ENCODE assay signal across 8 cellular contexts in genomic region chr14:51989293-51990234, GRCh38. TPM values are rescaled to one million over a fixed set of nuclear protein-coding genes. Genes with fewer than 3 reads are reported as not detected.
DNase-seq lines count a peak whose midpoint lies in the region; ATAC-seq and TF ChIP-seq lines count a peak whose summit lies in the region.

RTRAF (plus strand) TSS chr14:51989546; CDS start chr14:51989640, 94 bp downstream.

- TF ChIP-seq CTCF in DOHH2 (IDR thresholded peaks at IDR 0.05; ENCODE audit: low read depth, low read length, poor library complexity, severe bottlenecking) (no peak), fibroblast of lung (conservative IDR thresholded peaks at IDR 0.05 in 1 of 2, IDR thresholded peaks at IDR 0.05 in 1 of 2; ENCODE audit: low read depth in 1 of 2, low read length in 2 of 2) (no peak), natural killer cell (IDR thresholded peaks at IDR 0.05) (no peak)

- no peaks in the 10 kb centered on the region for H4K20me1 ChIP-seq in DOHH2 (ENCODE audit: control insufficient read depth, insufficient read depth, low read depth, low read length)
- no peaks in the 10 kb centered on the region for H4K20me1 ChIP-seq in GM23248 (ENCODE audit: insufficient read depth)
- no peaks in the 10 kb centered on the region for H4K20me1 ChIP-seq in fibroblast of lung (ENCODE audit: control insufficient read depth, extremely low read depth, insufficient read depth, low read length)

- peaks cover 52% of the 10 kb centered on the region for H3K79me2 ChIP-seq in DOHH2 (ENCODE audit: control insufficient read depth, low read length)
- peaks cover 51% of the 10 kb centered on the region for H3K79me2 ChIP-seq in GM23248 (ENCODE audit: insufficient read depth)
- H3K79me2 ChIP-seq in fibroblast of lung (ENCODE audit: control insufficient read depth, insufficient read depth, low read length), result peaks cover 26% of the 10 kb centered on the region

- H3F3A ChIP-seq in DOHH2 (ENCODE audit: control insufficient read depth, insufficient read depth) (no peaks in the 10 kb centered on the region), GM23248 (ENCODE audit: insufficient read depth) (peaks cover 5% of the 10 kb centered on the region; the same call in 1 of the 2 replicates)

- 1% methylated on average over 64 to 65 of the region's 72 CpGs for WGBS in GM23248 (ENCODE audit: low coverage in 1 of 2, low lambda C conversion rate in 2 of 2, missing lambda C conversion rate in 2 of 2), 2 experiments

- H2AFZ ChIP-seq in GM23248 (peak within 1 kb of the TSS; percentile 97), fibroblast of lung (ENCODE audit: low read length) (peak within 1 kb of the TSS; percentile 90)

- H3K9me2 ChIP-seq in DOHH2 (replicated peaks; ENCODE audit: control insufficient read depth, low read length) (no peaks in the 10 kb centered on the region), GM23248 (ENCODE audit: insufficient read depth) (no peaks in the 10 kb centered on the region)

- H3K9me3 ChIP-seq in DOHH2 (ENCODE audit: control insufficient read depth, insufficient read depth, low read length) (no peaks in the 10 kb centered on the region), GM23248 (ENCODE audit: low read depth) (no peaks in the 10 kb centered on the region), fibroblast of lung (ENCODE audit: control insufficient read depth, insufficient read depth, low read depth, low read length) (no peaks in the 10 kb centered on the region)

- H3K4me3 ChIP-seq in DOHH2 (ENCODE audit: low read length) (peak within 1 kb of the TSS; percentile 83), GM23248 (peak within 1 kb of the TSS; percentile 99), fibroblast of lung (replicated peaks in 1 of 4; ENCODE audit: control extremely low read depth in 1 of 4, insufficient read depth in 1 of 4, low read depth in 3 of 4, low read length in 4 of 4) (peak within 1 kb of the TSS; percentile 93 to 99 (median 97))

- peak within 1 kb of the TSS; percentile 90 for H3K9ac ChIP-seq in GM23248
- H3K9ac ChIP-seq in fibroblast of lung (ENCODE audit: insufficient read depth, low read length), result peak within 1 kb of the TSS; percentile 87

- H3K27me3 Mint-ChIP-seq in activated T-helper 17 cell treated with anti-CD3 and anti-CD28 coated beads, Interleukin-2, amount 50 U/mL, for 72 hours, result no peaks in the 10 kb centered on the region
- H3K27me3 Mint-ChIP-seq in natural killer cell (ENCODE audit: low read depth in 2 of 2), result no peaks in the 10 kb centered on the region

- peaks cover 37% of the 10 kb centered on the region for H3K36me3 Mint-ChIP-seq in activated T-helper 17 cell treated with anti-CD3 and anti-CD28 coated beads, Interleukin-2, amount 50 U/mL, for 72 hours (ENCODE audit: low read depth)
- no peaks in the 10 kb centered on the region for H3K36me3 Mint-ChIP-seq in natural killer cell

- H3K36me3 ChIP-seq in DOHH2 (ENCODE audit: control insufficient read depth, low read length), result peaks cover 41% of the 10 kb centered on the region
- H3K36me3 ChIP-seq in GM23248 (ENCODE audit: low read depth), result peaks cover 27% of the 10 kb centered on the region
- H3K36me3 ChIP-seq in fibroblast of lung (ENCODE audit: control insufficient read depth, insufficient read depth, low read length), result no peaks in the 10 kb centered on the region

- H3K27ac ChIP-seq in DOHH2 (ENCODE audit: low read depth, low read length) (peak within 1 kb of the TSS; percentile 34), GM23248 (peak within 1 kb of the TSS; percentile 58), fibroblast of lung (ENCODE audit: insufficient read depth, low read length) (peak within 1 kb of the TSS; percentile 85)

- H3K27me3 ChIP-seq in DOHH2 (ENCODE audit: control insufficient read depth, low read length) (no peaks in the 10 kb centered on the region), GM23248 (replicated peaks; ENCODE audit: insufficient read depth) (no peaks in the 10 kb centered on the region), fibroblast of lung (ENCODE audit: control insufficient read depth, insufficient read depth, low read length) (no peaks in the 10 kb centered on the region)

- in situ Hi-C loops in GM23248 (cut with MboI), result no loop called here

- peak; percentile 99 for ATAC-seq in activated T-helper 17 cell treated with anti-CD3 and anti-CD28 coated beads, Interleukin-2, amount 50 U/mL, for 72 hours (replicated peaks)
- ATAC-seq in natural killer cell, result peak; percentile 97 to 98 (median 98)

- intact Hi-C loops in natural killer cell (cut with micrococcal nuclease), result loop anchor here (2.0 to 10.0 kb wide), 2 partner anchors 279 to 335 kb away; partner anchors contain the start of gene FRMD6

- H3K4me1 Mint-ChIP-seq in activated T-helper 17 cell treated with anti-CD3 and anti-CD28 coated beads, Interleukin-2, amount 50 U/mL, for 72 hours, result peaks cover 18% of the 10 kb centered on the region
- H3K4me1 Mint-ChIP-seq in natural killer cell, result peaks cover 15% of the 10 kb centered on the region in 2 donors

- peak; percentile 98 for DNase-seq in GM23248
- DNase-seq in Kasumi-1 (lab: John Stamatoyannopoulos, UW), result peak; percentile 92 to 93
- peak; percentile 89 for DNase-seq in RPMI7951 (ENCODE audit: low read depth)
- DNase-seq in fibroblast of lung (ENCODE audit: low read depth in 2 of 2), result peak; percentile 94 to 96
- DNase-seq in natural killer cell, result peak; percentile 91
- peak; percentile 91 for DNase-seq in stimulated activated naive CD4-positive, alpha-beta T cell treated with Interleukin-2 at 50 U/mL for 16 hours (lab: John Stamatoyannopoulos, UW)

- H3K4me3 Mint-ChIP-seq in activated T-helper 17 cell treated with anti-CD3 and anti-CD28 coated beads, Interleukin-2, amount 50 U/mL, for 72 hours, result peak within 1 kb of the TSS; percentile 92
- peak within 1 kb of the TSS; percentile 93 for H3K4me3 Mint-ChIP-seq in natural killer cell

- H3K4me1 ChIP-seq in DOHH2 (ENCODE audit: control insufficient read depth, low read length) (peaks cover 34% of the 10 kb centered on the region), GM23248 (ENCODE audit: insufficient read depth) (peaks cover 16% of the 10 kb centered on the region), fibroblast of lung (ENCODE audit: control insufficient read depth, extremely low read depth, insufficient read depth, low read length) (peaks cover 3% of the 10 kb centered on the region)

- H3K9me3 Mint-ChIP-seq in activated T-helper 17 cell treated with anti-CD3 and anti-CD28 coated beads, Interleukin-2, amount 50 U/mL, for 72 hours, result no peaks in the 10 kb centered on the region
- H3K9me3 Mint-ChIP-seq in natural killer cell, result no peaks in the 10 kb centered on the region

- H3K27ac Mint-ChIP-seq in activated T-helper 17 cell treated with anti-CD3 and anti-CD28 coated beads, Interleukin-2, amount 50 U/mL, for 72 hours, result peak within 1 kb of the TSS; percentile 94
- H3K27ac Mint-ChIP-seq in natural killer cell, result peak within 1 kb of the TSS; percentile 90 to 91

- H3K4me2 ChIP-seq in DOHH2 (ENCODE audit: low read length), result peak within 1 kb of the TSS; percentile 93
- peak within 1 kb of the TSS; percentile 94 for H3K4me2 ChIP-seq in GM23248 (ENCODE audit: unreplicated experiment)
- peak within 1 kb of the TSS; percentile 92 for H3K4me2 ChIP-seq in fibroblast of lung (ENCODE audit: extremely low read depth, insufficient read depth, low read length)

RNA-seq across cellular contexts. Expression of gene RTRAF, which starts in this region (rescaled TPM):
- 99.9 and 140 TPM in 2 replicates for total RNA-seq in GM23248 (2014; rRNA removed; shearing (Covaris generic))
- polyA plus RNA-seq in GM23248 (2016; fragmentation: Nextera tagmentation; extraction: Ambion mirVana) (257 and 270 TPM in 2 replicates), fibroblast of lung (147 and 185 TPM in 2 replicates)
- total RNA-seq in RPMI7951 (2014; rRNA removed; shearing (Covaris generic)), result 101 and 116 TPM in 2 replicates
- total RNA-seq in activated T-helper 17 cell treated with anti-CD3 and anti-CD28 coated beads, Interleukin-2, amount 50 U/mL, for 72 hours, result 100 to 1,000 TPM; 138 to 190 TPM
- total RNA-seq in fibroblast of lung (73.2 and 222 TPM in 2 replicates), natural killer cell (10 to 100 TPM; 84.3 to 96.5 (median 92.7) TPM)
- polyA plus RNA-seq in fibroblast of lung (2012), result 295 and 298 TPM in 2 replicates
- polyA minus RNA-seq in fibroblast of lung (ENCODE audit: low replicate concordance), result 33.6 and 38.4 TPM in 2 replicates

Comparison
In these comparisons a context has a peak if more than half of its experiments do, and no peak if none do; other contexts are left out.
1. Peak in every context shown above with its lines: DNase-seq, ATAC-seq, H3K4me3 ChIP-seq and H3K27ac ChIP-seq.
2. H3K27ac ChIP-seq: peak in every context shown above with its lines; median percentile 85 in fibroblast of lung; 58 in GM23248; 34 in DOHH2.